In the genomic region with DNA sequence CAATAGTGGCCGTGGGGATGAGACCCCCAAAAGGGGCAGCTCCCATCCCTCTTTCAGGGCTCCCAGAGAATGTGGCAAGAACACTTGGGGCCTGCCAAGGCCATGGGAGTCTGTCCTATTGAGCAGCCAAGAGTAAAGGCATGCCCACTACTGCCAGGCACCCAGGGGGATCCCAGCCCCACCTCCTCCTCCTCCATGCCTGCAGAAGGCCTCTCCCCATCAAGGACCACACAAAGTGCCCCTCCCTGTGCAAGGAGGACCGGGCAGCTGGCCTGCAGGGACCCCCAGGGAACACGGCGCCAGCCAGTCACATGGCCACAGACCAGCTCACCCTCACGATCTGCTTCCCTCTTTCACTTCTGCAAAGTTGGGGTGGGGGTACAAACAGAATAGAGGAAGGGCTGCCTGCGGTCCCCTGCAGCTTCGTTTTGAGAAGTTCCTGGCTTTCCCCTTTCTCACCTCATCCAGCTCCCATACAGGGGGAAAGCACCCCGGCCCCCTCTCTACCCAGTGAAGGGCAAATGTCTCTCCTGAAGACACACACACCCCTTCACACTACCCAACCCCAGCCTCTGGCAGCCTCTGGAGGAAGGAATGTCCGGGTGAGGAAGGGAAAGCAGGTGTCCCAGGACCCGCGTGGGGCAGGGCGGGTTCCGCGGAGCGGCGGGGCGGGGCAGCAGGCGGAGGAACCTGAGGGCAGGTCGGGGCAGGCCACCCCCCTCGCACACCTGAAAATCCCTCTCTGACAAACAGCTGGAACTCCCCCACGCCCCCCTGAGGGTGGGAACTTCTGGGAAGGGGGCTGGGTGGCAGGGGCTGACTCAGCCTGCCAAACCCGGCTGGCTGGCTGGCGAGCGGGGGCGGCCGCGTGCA, we compare ENCODE assay signal across 8 cellular contexts. TPM values are rescaled to one million over a fixed set of nuclear protein-coding genes. Genes with fewer than 3 reads are reported as not detected.
DNase-seq lines count a peak whose midpoint lies in the region; ATAC-seq and TF ChIP-seq lines count a peak whose summit lies in the region.

No MANE protein-coding gene starts in this region.

- peak overlapping the region; percentile 97 for H3K4me3 Mint-ChIP-seq in activated naive CD8-positive, alpha-beta T cell treated with anti-CD3 and anti-CD28 coated beads for 36 hours

- peak overlapping the region; percentile 95 for H3K27ac ChIP-seq in SU-DHL-6 (ENCODE audit: low read depth, low read length)
- H3K27ac ChIP-seq in left ventricle myocardium inferior (replicated peaks), result peak overlapping the region; percentile 98

- no peaks in the 10 kb centered on the region for H3K9me3 Mint-ChIP-seq in activated naive CD8-positive, alpha-beta T cell treated with anti-CD3 and anti-CD28 coated beads for 36 hours

- H3K9me3 ChIP-seq in SU-DHL-6 (ENCODE audit: insufficient read depth, low read length) (no peaks in the 10 kb centered on the region), left ventricle myocardium inferior (replicated peaks) (no peaks in the 10 kb centered on the region)

- H2AFZ ChIP-seq in SU-DHL-6 (ENCODE audit: low read depth, low read length, severe bottlenecking), result peak overlapping the region; percentile 10

- peak overlapping the region; percentile 93 for H3K27ac Mint-ChIP-seq in activated naive CD8-positive, alpha-beta T cell treated with anti-CD3 and anti-CD28 coated beads for 36 hours

- peaks cover 44% of the 10 kb centered on the region for H3K4me1 Mint-ChIP-seq in activated naive CD8-positive, alpha-beta T cell treated with anti-CD3 and anti-CD28 coated beads for 36 hours

- peaks cover 18% of the 10 kb centered on the region for H3K36me3 Mint-ChIP-seq in activated naive CD8-positive, alpha-beta T cell treated with anti-CD3 and anti-CD28 coated beads for 36 hours

- peaks cover 9% of the 10 kb centered on the region; the same call in 1 of the 2 replicates for H3F3A ChIP-seq in SU-DHL-6 (ENCODE audit: insufficient read depth)

- H3K27me3 Mint-ChIP-seq in activated naive CD8-positive, alpha-beta T cell treated with anti-CD3 and anti-CD28 coated beads for 36 hours, result no peaks in the 10 kb centered on the region

- intact Hi-C loops in left ventricle myocardium inferior (cut with micrococcal nuclease), result no loop called here

- H3K4me1 ChIP-seq in left ventricle myocardium inferior, result peaks cover 94% of the 10 kb centered on the region

- TF ChIP-seq CTCF in SU-DHL-6 (IDR thresholded peaks at IDR 0.05; ENCODE audit: insufficient read depth, low read length, poor library complexity, severe bottlenecking), result no peak
- no peak for TF ChIP-seq CTCF in left ventricle myocardium inferior (IDR thresholded peaks at IDR 0.05; ENCODE audit: borderline replicate concordance)

- H3K27me3 ChIP-seq in SU-DHL-6 (ENCODE audit: low read length) (no peaks in the 10 kb centered on the region), left ventricle myocardium inferior (ENCODE audit: low read depth) (no peaks in the 10 kb centered on the region)

- H3K9ac ChIP-seq in SU-DHL-6 (ENCODE audit: low read length), result peak overlapping the region; percentile 96

- no peaks in the 10 kb centered on the region for H3K36me3 ChIP-seq in SU-DHL-6 (ENCODE audit: low read length)
- peaks cover 19% of the 10 kb centered on the region for H3K36me3 ChIP-seq in left ventricle myocardium inferior

- no peaks in the 10 kb centered on the region for H3K9me2 ChIP-seq in SU-DHL-6 (replicated peaks; ENCODE audit: insufficient read depth, low read length)

- peak; percentile 64 for DNase-seq in DMS53 (lab: John Stamatoyannopoulos, UW)
- no peak for DNase-seq in DMS53 treated with DMSO at 0.1 percent for 48 hours (lab: John Stamatoyannopoulos, UW; ENCODE audit: unreplicated experiment)
- DNase-seq in activated naive CD8-positive, alpha-beta T cell treated with anti-CD3 and anti-CD28 coated beads for 36 hours, result peak; percentile 82
- DNase-seq in left ventricle myocardium inferior, result peak; percentile 53
- DNase-seq in retina, result peak; percentile 62
- no peak for DNase-seq in foreskin melanocyte

- H3K79me2 ChIP-seq in SU-DHL-6 (ENCODE audit: insufficient read depth, low read length), result peaks cover 41% of the 10 kb centered on the region

- ATAC-seq in HG03442 (IDR thresholded peaks at IDR 0.05; ENCODE audit: unreplicated experiment), result peak; percentile 38

- H3K4me3 ChIP-seq in SU-DHL-6 (ENCODE audit: insufficient read depth, low read length, poor library complexity, severe bottlenecking) (peak overlapping the region; percentile 94), left ventricle myocardium inferior (peak overlapping the region; percentile 98)

- peak overlapping the region; percentile 100 for H3K4me2 ChIP-seq in SU-DHL-6 (ENCODE audit: low read depth, low read length, poor library complexity, severe bottlenecking)

- H4K20me1 ChIP-seq in SU-DHL-6 (ENCODE audit: low read depth, low read length), result no peaks in the 10 kb centered on the region

RNA-seq across cellular contexts. Expression of a gene that starts 2.0 kb away (rescaled TPM):
- 10 to 100 TPM; 50.9 to 52.0 TPM for total RNA-seq in activated naive CD8-positive, alpha-beta T cell treated with anti-CD3 and anti-CD28 coated beads for 36 hours
- total RNA-seq in left ventricle myocardium inferior, result 33.0 TPM

RNA-seq across cellular contexts. Expression of a gene that starts 17.3 kb away (rescaled TPM):
- total RNA-seq in activated naive CD8-positive, alpha-beta T cell treated with anti-CD3 and anti-CD28 coated beads for 36 hours, result under 1 TPM in 1 of 2 experiments, not detected in 1; 0.38 TPM
- total RNA-seq in left ventricle myocardium inferior, result 137 TPM

RNA-seq across cellular contexts. Expression of a gene that starts 18.5 kb away (rescaled TPM):
- under 1 TPM; 0.47 to 0.66 TPM for total RNA-seq in activated naive CD8-positive, alpha-beta T cell treated with anti-CD3 and anti-CD28 coated beads for 36 hours
- total RNA-seq in left ventricle myocardium inferior, result 1.6 TPM

RNA-seq across cellular contexts. Expression of a gene that starts 53.0 kb away (rescaled TPM):
- total RNA-seq in activated naive CD8-positive, alpha-beta T cell treated with anti-CD3 and anti-CD28 coated beads for 36 hours, result under 1 TPM; 0.72 to 0.78 TPM
- total RNA-seq in left ventricle myocardium inferior, result 45.8 TPM

RNA-seq across cellular contexts. Expression of a gene that starts 53.3 kb away (rescaled TPM):
- total RNA-seq in activated naive CD8-positive, alpha-beta T cell treated with anti-CD3 and anti-CD28 coated beads for 36 hours, result 10 to 100 TPM in 1 of 2 experiments, 1 to 10 TPM in 1; 9.4 to 12.9 TPM
- total RNA-seq in left ventricle myocardium inferior, result 206 TPM

Comparison
In these comparisons a context has a peak if more than half of its experiments do, and no peak if none do; other contexts are left out.
1. DNase-seq: peak in DMS53 (single experiment), activated naive CD8-positive, alpha-beta T cell treated with anti-CD3 and anti-CD28 coated beads for 36 hours (single experiment), left ventricle myocardium inferior (single experiment) and retina (single experiment); none in DMS53 treated with DMSO at 0.1 percent for 48 hours (single experiment) and foreskin melanocyte (single experiment).
2. RNA of a gene that starts 17.3 kb away (total RNA-seq): 137 TPM in left ventricle myocardium inferior (single experiment); 0.38 TPM in activated naive CD8-positive, alpha-beta T cell treated with anti-CD3 and anti-CD28 coated beads for 36 hours; every median in the first group is over 100 times any median in the second.